Comparison of ENCODE assay signal across 1 cellular context in genomic region chr2:217335341-217335966, GRCh38.
TF ChIP-seq lines count a peak whose summit lies in the region.

No MANE protein-coding gene starts in this region.

TF ChIP-seq in HepG2, 621 proteins besides CTCF, POLR2A, EP300 and RAD21 (continued from another document and continues in another):
- peak; percentile 74 for TF ChIP-seq AHDC1 (CRISPR knock-in tag; IDR thresholded peaks at IDR 0.05; ENCODE audit: borderline replicate concordance)
- 0 out of 2 replicates have a peak, but pooled peaks have one; percentile 49 for TF ChIP-seq ZNF33A (CRISPR knock-in tag; IDR thresholded peaks at IDR 0.05; ENCODE audit: borderline replicate concordance)
- TF ChIP-seq ZNF550 (CRISPR knock-in tag; IDR thresholded peaks at IDR 0.05; ENCODE audit: borderline replicate concordance): no peak
- peak; percentile 27 for TF ChIP-seq XRCC5 (optimal IDR thresholded peaks at IDR 0.05; ENCODE audit: low read length)
- TF ChIP-seq ATRX (CRISPR knock-in tag; IDR thresholded peaks at IDR 0.05; ENCODE audit: borderline replicate concordance): no peak
- TF ChIP-seq, protein P1, sequence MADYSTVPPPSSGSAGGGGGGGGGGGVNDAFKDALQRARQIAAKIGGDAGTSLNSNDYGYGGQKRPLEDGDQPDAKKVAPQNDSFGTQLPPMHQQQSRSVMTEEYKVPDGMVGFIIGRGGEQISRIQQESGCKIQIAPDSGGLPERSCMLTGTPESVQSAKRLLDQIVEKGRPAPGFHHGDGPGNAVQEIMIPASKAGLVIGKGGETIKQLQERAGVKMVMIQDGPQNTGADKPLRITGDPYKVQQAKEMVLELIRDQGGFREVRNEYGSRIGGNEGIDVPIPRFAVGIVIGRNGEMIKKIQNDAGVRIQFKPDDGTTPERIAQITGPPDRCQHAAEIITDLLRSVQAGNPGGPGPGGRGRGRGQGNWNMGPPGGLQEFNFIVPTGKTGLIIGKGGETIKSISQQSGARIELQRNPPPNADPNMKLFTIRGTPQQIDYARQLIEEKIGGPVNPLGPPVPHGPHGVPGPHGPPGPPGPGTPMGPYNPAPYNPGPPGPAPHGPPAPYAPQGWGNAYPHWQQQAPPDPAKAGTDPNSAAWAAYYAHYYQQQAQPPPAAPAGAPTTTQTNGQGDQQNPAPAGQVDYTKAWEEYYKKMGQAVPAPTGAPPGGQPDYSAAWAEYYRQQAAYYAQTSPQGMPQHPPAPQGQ (CRISPR knock-in tag; IDR thresholded peaks at IDR 0.05; ENCODE audit: borderline replicate concordance): no peak
- no peak for TF ChIP-seq KAT7 (CRISPR knock-in tag; IDR thresholded peaks at IDR 0.05; ENCODE audit: borderline replicate concordance)
- no peak for TF ChIP-seq ZNF770 (CRISPR knock-in tag; IDR thresholded peaks at IDR 0.05)
- no peak for TF ChIP-seq RARG (CRISPR knock-in tag; IDR thresholded peaks at IDR 0.05; ENCODE audit: low read depth)
- no peak for TF ChIP-seq ATF6 (CRISPR knock-in tag; conservative IDR thresholded peaks at IDR 0.05)
- peak; percentile 47; the same call in 1 of the 2 replicates for TF ChIP-seq IKZF5 (CRISPR knock-in tag; IDR thresholded peaks at IDR 0.05)
- TF ChIP-seq ZNF558 (CRISPR knock-in tag; IDR thresholded peaks at IDR 0.05; ENCODE audit: borderline replicate concordance): no peak
- TF ChIP-seq TRIM22 (IDR thresholded peaks at IDR 0.05): no peak
- no peak for TF ChIP-seq ZNF512B (CRISPR knock-in tag; IDR thresholded peaks at IDR 0.05; ENCODE audit: borderline replicate concordance)
- no peak for TF ChIP-seq FOXP1 (IDR thresholded peaks at IDR 0.05)
- TF ChIP-seq FOXP1 (CRISPR knock-in tag; IDR thresholded peaks at IDR 0.05): peak; percentile 73
- TF ChIP-seq SYNCRIP (IDR thresholded peaks at IDR 0.05; ENCODE audit: insufficient read depth, low read depth, low read length): no peak
- TF ChIP-seq, protein P2, sequence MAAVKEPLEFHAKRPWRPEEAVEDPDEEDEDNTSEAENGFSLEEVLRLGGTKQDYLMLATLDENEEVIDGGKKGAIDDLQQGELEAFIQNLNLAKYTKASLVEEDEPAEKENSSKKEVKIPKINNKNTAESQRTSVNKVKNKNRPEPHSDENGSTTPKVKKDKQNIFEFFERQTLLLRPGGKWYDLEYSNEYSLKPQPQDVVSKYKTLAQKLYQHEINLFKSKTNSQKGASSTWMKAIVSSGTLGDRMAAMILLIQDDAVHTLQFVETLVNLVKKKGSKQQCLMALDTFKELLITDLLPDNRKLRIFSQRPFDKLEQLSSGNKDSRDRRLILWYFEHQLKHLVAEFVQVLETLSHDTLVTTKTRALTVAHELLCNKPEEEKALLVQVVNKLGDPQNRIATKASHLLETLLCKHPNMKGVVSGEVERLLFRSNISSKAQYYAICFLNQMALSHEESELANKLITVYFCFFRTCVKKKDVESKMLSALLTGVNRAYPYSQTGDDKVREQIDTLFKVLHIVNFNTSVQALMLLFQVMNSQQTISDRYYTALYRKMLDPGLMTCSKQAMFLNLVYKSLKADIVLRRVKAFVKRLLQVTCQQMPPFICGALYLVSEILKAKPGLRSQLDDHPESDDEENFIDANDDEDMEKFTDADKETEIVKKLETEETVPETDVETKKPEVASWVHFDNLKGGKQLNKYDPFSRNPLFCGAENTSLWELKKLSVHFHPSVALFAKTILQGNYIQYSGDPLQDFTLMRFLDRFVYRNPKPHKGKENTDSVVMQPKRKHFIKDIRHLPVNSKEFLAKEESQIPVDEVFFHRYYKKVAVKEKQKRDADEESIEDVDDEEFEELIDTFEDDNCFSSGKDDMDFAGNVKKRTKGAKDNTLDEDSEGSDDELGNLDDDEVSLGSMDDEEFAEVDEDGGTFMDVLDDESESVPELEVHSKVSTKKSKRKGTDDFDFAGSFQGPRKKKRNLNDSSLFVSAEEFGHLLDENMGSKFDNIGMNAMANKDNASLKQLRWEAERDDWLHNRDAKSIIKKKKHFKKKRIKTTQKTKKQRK (IDR thresholded peaks at IDR 0.05; ENCODE audit: low read length): no peak
- TF ChIP-seq TARDBP (CRISPR knock-in tag; IDR thresholded peaks at IDR 0.05): no peak
- peak; percentile 44 for TF ChIP-seq FOXA3 (CRISPR knock-in tag; IDR thresholded peaks at IDR 0.05)
- no peak for TF ChIP-seq RCOR2 (CRISPR knock-in tag; IDR thresholded peaks at IDR 0.05)
- TF ChIP-seq, protein P3, sequence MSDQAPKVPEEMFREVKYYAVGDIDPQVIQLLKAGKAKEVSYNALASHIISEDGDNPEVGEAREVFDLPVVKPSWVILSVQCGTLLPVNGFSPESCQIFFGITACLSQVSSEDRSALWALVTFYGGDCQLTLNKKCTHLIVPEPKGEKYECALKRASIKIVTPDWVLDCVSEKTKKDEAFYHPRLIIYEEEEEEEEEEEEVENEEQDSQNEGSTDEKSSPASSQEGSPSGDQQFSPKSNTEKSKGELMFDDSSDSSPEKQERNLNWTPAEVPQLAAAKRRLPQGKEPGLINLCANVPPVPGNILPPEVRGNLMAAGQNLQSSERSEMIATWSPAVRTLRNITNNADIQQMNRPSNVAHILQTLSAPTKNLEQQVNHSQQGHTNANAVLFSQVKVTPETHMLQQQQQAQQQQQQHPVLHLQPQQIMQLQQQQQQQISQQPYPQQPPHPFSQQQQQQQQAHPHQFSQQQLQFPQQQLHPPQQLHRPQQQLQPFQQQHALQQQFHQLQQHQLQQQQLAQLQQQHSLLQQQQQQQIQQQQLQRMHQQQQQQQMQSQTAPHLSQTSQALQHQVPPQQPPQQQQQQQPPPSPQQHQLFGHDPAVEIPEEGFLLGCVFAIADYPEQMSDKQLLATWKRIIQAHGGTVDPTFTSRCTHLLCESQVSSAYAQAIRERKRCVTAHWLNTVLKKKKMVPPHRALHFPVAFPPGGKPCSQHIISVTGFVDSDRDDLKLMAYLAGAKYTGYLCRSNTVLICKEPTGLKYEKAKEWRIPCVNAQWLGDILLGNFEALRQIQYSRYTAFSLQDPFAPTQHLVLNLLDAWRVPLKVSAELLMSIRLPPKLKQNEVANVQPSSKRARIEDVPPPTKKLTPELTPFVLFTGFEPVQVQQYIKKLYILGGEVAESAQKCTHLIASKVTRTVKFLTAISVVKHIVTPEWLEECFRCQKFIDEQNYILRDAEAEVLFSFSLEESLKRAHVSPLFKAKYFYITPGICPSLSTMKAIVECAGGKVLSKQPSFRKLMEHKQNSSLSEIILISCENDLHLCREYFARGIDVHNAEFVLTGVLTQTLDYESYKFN (CRISPR knock-in tag; conservative IDR thresholded peaks at IDR 0.05): peak; percentile 33; the same call in 1 of the 2 replicates
- peak; percentile 88 for TF ChIP-seq FOSL2 (CRISPR knock-in tag; IDR thresholded peaks at IDR 0.05)
- TF ChIP-seq RORA (CRISPR knock-in tag; IDR thresholded peaks at IDR 0.05): no peak
- no peak for TF ChIP-seq ZNF776 (CRISPR knock-in tag; IDR thresholded peaks at IDR 0.05)
- TF ChIP-seq ZFP1 (CRISPR knock-in tag; IDR thresholded peaks at IDR 0.05): no peak
- TF ChIP-seq ZNF562 (CRISPR knock-in tag; IDR thresholded peaks at IDR 0.05; ENCODE audit: borderline replicate concordance): no peak
